ENCODE assay signal across 15 cellular contexts in genomic region chr2:241885701-241886643, GRCh38. TPM values are rescaled to one million over a fixed set of nuclear protein-coding genes. Genes with fewer than 3 reads are reported as not detected.
DNase-seq lines count a peak whose midpoint lies in the region; ATAC-seq and TF ChIP-seq lines count a peak whose summit lies in the region.
"Had no signal": no experiment of that assay in that cellular context is flagged by ENCODE, and none has a peak within 500 bp of the region (broad histone marks: within the 10 kb centered on the region; RNA-seq: fewer than 3 reads in every experiment).

No MANE protein-coding gene starts in this region.

- H4K20me1 ChIP-seq in SU-DHL-6 (ENCODE audit: low read depth, low read length): no peaks in the 10 kb centered on the region

- peak overlapping the region; percentile 19 for H3K4me2 ChIP-seq in SU-DHL-6 (ENCODE audit: low read depth, low read length, poor library complexity, severe bottlenecking)

- no peak overlapping the region for H2AFZ ChIP-seq in SU-DHL-6 (ENCODE audit: low read depth, low read length, severe bottlenecking)

- no peaks in the 10 kb centered on the region for H3K27me3 Mint-ChIP-seq in activated T-cell treated with anti-CD3 and anti-CD28 coated beads, Interleukin-2, amount 50 U/mL, for 24 hours
- H3K27me3 Mint-ChIP-seq in activated T-cell treated with anti-CD3 and anti-CD28 coated beads, Interleukin-2, amount 50 U/mL, for 4 hours (ENCODE audit: low read depth): no peaks in the 10 kb centered on the region

- no peaks in the 10 kb centered on the region for H3K9me2 ChIP-seq in SU-DHL-6 (replicated peaks; ENCODE audit: insufficient read depth, low read length)

- peaks cover 65% of the 10 kb centered on the region for H3K36me3 Mint-ChIP-seq in activated T-cell treated with anti-CD3 and anti-CD28 coated beads, Interleukin-2, amount 50 U/mL, for 24 hours (ENCODE audit: low read depth)
- peaks cover 13% of the 10 kb centered on the region for H3K36me3 Mint-ChIP-seq in activated T-cell treated with anti-CD3 and anti-CD28 coated beads, Interleukin-2, amount 50 U/mL, for 4 hours (ENCODE audit: insufficient read depth)

- no peak overlapping the region for H3K4me3 ChIP-seq in SU-DHL-6 (ENCODE audit: insufficient read depth, low read length, poor library complexity, severe bottlenecking)
- H3K4me3 ChIP-seq: lung, ovary, testis had no signal

- no peaks in the 10 kb centered on the region; the same call in 1 of the 2 replicates for H3F3A ChIP-seq in SU-DHL-6 (ENCODE audit: insufficient read depth)

- no peak overlapping the region for H3K27ac ChIP-seq in SU-DHL-6 (ENCODE audit: low read depth, low read length)
- H3K27ac ChIP-seq: ovary, testis had no signal

- H3K9me3 ChIP-seq in SU-DHL-6 (ENCODE audit: insufficient read depth, low read length): no peaks in the 10 kb centered on the region
- H3K9me3 ChIP-seq: ovary, testis had no signal

- peaks cover 52% of the 10 kb centered on the region for H3K4me1 Mint-ChIP-seq in activated T-cell treated with anti-CD3 and anti-CD28 coated beads, Interleukin-2, amount 50 U/mL, for 24 hours (ENCODE audit: low read depth)
- peaks cover 38% of the 10 kb centered on the region for H3K4me1 Mint-ChIP-seq in activated T-cell treated with anti-CD3 and anti-CD28 coated beads, Interleukin-2, amount 50 U/mL, for 4 hours (ENCODE audit: low read depth)

- H3K79me2 ChIP-seq in SU-DHL-6 (ENCODE audit: insufficient read depth, low read length): no peaks in the 10 kb centered on the region

- H3K4me3 Mint-ChIP-seq in activated T-cell treated with anti-CD3 and anti-CD28 coated beads, Interleukin-2, amount 50 U/mL, for 24 hours: no peak overlapping the region
- no peak overlapping the region for H3K4me3 Mint-ChIP-seq in activated T-cell treated with anti-CD3 and anti-CD28 coated beads, Interleukin-2, amount 50 U/mL, for 4 hours
- H3K4me3 Mint-ChIP-seq: activated CD4-positive, alpha-beta T cell treated with anti-CD3 and anti-CD28 coated beads, Interleukin-2, amount 10 ng/mL, durations not matched to agents 7 days and 5 days had no signal

- H3K27ac Mint-ChIP-seq in activated T-cell treated with anti-CD3 and anti-CD28 coated beads, Interleukin-2, amount 50 U/mL, for 24 hours: peak overlapping the region; percentile 19
- H3K27ac Mint-ChIP-seq: activated CD4-positive, alpha-beta T cell treated with anti-CD3 and anti-CD28 coated beads, Interleukin-2, amount 10 ng/mL, durations not matched to agents 7 days and 5 days had no signal

- no peak for ATAC-seq in activated T-cell treated with anti-CD3 and anti-CD28 coated beads, Interleukin-2, amount 50 U/mL, for 4 hours

- no peak for DNase-seq in activated T-cell treated with anti-CD3 and anti-CD28 coated beads, Interleukin-2, amount 50 U/mL, for 24 hours
- no peak for DNase-seq in activated T-cell treated with anti-CD3 and anti-CD28 coated beads, Interleukin-2, amount 50 U/mL, for 4 hours
- DNase-seq in NAMALWA (ENCODE audit: low spot score) (peak; percentile 38), retina (peak; percentile 77), ecto neural progenitor cell (ENCODE audit: low spot score) (no peak), AML-193 (lab: John Stamatoyannopoulos, UW) (no peak), NOMO-1 treated with DMSO at 0.1 percent for 48 hours (lab: John Stamatoyannopoulos, UW; ENCODE audit: unreplicated experiment) (no peak)
- DNase-seq: activated CD4-positive, alpha-beta T cell treated with anti-CD3 and anti-CD28 coated beads, Interleukin-2, amount 10 ng/mL, durations not matched to agents 7 days and 5 days; aorta; dermis blood vessel endothelial cell; KBM-7; ovary; testis had no signal

- H3K9ac ChIP-seq in SU-DHL-6 (ENCODE audit: low read length): no peak overlapping the region; the same call in 1 of the 2 replicates

- H3K27me3 ChIP-seq in SU-DHL-6 (ENCODE audit: low read length): no peaks in the 10 kb centered on the region
- H3K27me3 ChIP-seq: ovary, testis had no signal

- no peak for TF ChIP-seq CTCF in SU-DHL-6 (IDR thresholded peaks at IDR 0.05; ENCODE audit: insufficient read depth, low read length, poor library complexity, severe bottlenecking)

- 0 out of 2 replicates have a peak, but pooled peaks cover 3% of the 10 kb centered on the region for H3K36me3 ChIP-seq in SU-DHL-6 (ENCODE audit: low read length)
- H3K36me3 ChIP-seq: ovary had no signal

- H3K9me3 Mint-ChIP-seq in activated T-cell treated with anti-CD3 and anti-CD28 coated beads, Interleukin-2, amount 50 U/mL, for 24 hours: no peaks in the 10 kb centered on the region
- H3K9me3 Mint-ChIP-seq in activated T-cell treated with anti-CD3 and anti-CD28 coated beads, Interleukin-2, amount 50 U/mL, for 4 hours: no peaks in the 10 kb centered on the region
- H3K9me3 Mint-ChIP-seq: activated CD4-positive, alpha-beta T cell treated with anti-CD3 and anti-CD28 coated beads, Interleukin-2, amount 10 ng/mL, durations not matched to agents 7 days and 5 days had no signal

RNA-seq across cellular contexts. Expression of gene RTP5, which starts 16.4 kb away (rescaled TPM):
- total RNA-seq in activated T-cell treated with anti-CD3 and anti-CD28 coated beads, Interleukin-2, amount 50 U/mL, for 4 hours: under 1 TPM; 0.13 to 0.14 (median 0.13) TPM
- total RNA-seq: activated CD4-positive, alpha-beta T cell treated with anti-CD3 and anti-CD28 coated beads, Interleukin-2, amount 10 ng/mL, durations not matched to agents 7 days and 5 days; aorta; dermis blood vessel endothelial cell had no signal

RNA-seq across cellular contexts. Expression of gene PDCD1, which starts 27.3 kb away (rescaled TPM):
- total RNA-seq in activated T-cell treated with anti-CD3 and anti-CD28 coated beads, Interleukin-2, amount 50 U/mL, for 4 hours: 100 to 1,000 TPM in 1 of 3 donors, 10 to 100 TPM in 2; 60.5 to 102 (median 77.3) TPM
- total RNA-seq: dermis blood vessel endothelial cell had no signal

Comparison
In these comparisons a context has a peak if more than half of its experiments do, and no peak if none do; other contexts are left out.
1. DNase-seq: peak in NAMALWA (single experiment) and retina (single experiment); none in activated T-cell treated with anti-CD3 and anti-CD28 coated beads, Interleukin-2, amount 50 U/mL, for 24 hours (single experiment), activated T-cell treated with anti-CD3 and anti-CD28 coated beads, Interleukin-2, amount 50 U/mL, for 4 hours (single experiment), ecto neural progenitor cell (single experiment), AML-193 (0 of 2) and NOMO-1 treated with DMSO at 0.1 percent for 48 hours (single experiment).